Comparison of ENCODE assay signal across 16 cellular contexts in genomic region chr2:29075894-29076700, GRCh38. TPM values are rescaled to one million over a fixed set of nuclear protein-coding genes. Genes with fewer than 3 reads are reported as not detected.
DNase-seq lines count a peak whose midpoint lies in the region; ATAC-seq lines count a peak whose summit lies in the region.
"Had no signal": no experiment of that assay in that cellular context is flagged by ENCODE, and none has a peak within 500 bp of the region (broad histone marks: within the 10 kb centered on the region; RNA-seq: fewer than 3 reads in every experiment).

No MANE protein-coding gene starts in this region.

- no peak overlapping the region for H3K4me3 ChIP-seq in HAP-1
- no peak overlapping the region for H3K4me3 ChIP-seq in effector memory CD4-positive, alpha-beta T cell (ENCODE audit: insufficient read depth, low read depth, low read length, poor library complexity, severe bottlenecking)
- H3K4me3 ChIP-seq: cardiac muscle cell, uterus had no signal

- H3K4me1 ChIP-seq in HAP-1, result no peaks in the 10 kb centered on the region
- H3K4me1 ChIP-seq in effector memory CD4-positive, alpha-beta T cell (ENCODE audit: control insufficient read depth, insufficient read depth, low read length, poor library complexity, severe bottlenecking), result no peaks in the 10 kb centered on the region
- H3K4me1 ChIP-seq: uterus had no signal

- ATAC-seq in GM21360 (IDR thresholded peaks at IDR 0.05; ENCODE audit: unreplicated experiment), result no peak
- ATAC-seq: left colon, natural killer cell had no signal

- no peak overlapping the region for H3K27ac ChIP-seq in effector memory CD4-positive, alpha-beta T cell (ENCODE audit: insufficient read depth, low read length, poor library complexity, severe bottlenecking)
- H3K27ac ChIP-seq: uterus had no signal

- peaks cover 6% of the 10 kb centered on the region; the same call in 1 of the 2 replicates for H3K9me3 ChIP-seq in HAP-1
- no peaks in the 10 kb centered on the region for H3K9me3 ChIP-seq in effector memory CD4-positive, alpha-beta T cell (ENCODE audit: control insufficient read depth, low read length)
- H3K9me3 ChIP-seq: uterus had no signal

- no peaks in the 10 kb centered on the region for H3K36me3 ChIP-seq in HAP-1 (replicated peaks)
- H3K36me3 ChIP-seq in effector memory CD4-positive, alpha-beta T cell (ENCODE audit: control insufficient read depth, insufficient read depth, low read length), result no peaks in the 10 kb centered on the region
- H3K36me3 ChIP-seq: cardiac muscle cell, uterus had no signal

- DNase-seq in Ammon's horn (ENCODE audit: low spot score) (peak; percentile 95), RPMI7951 (ENCODE audit: low read depth) (peak; percentile 86), epidermal melanocyte (ENCODE audit: insufficient read length, low spot score) (peak; percentile 65), nucleus accumbens (lab: John Stamatoyannopoulos, UW) (peak in 49 of 56 donors; percentile 30 to 91 (median 76)), HAP-1 (ENCODE audit: low spot score in 2 of 2) (no peak), NCI-H2107 treated with DMSO at 0.1 percent for 48 hours (lab: John Stamatoyannopoulos, UW; ENCODE audit: unreplicated experiment) (no peak)
- no peak for DNase-seq in effector memory CD4-positive, alpha-beta T cell
- DNase-seq: activated CD4-positive, alpha-beta T cell treated with anti-CD3 and anti-CD28 coated beads for 1 hour; left colon; natural killer cell; NCI-H2081; NK-92 treated with Interleukin-12 subunit alpha and Interleukin-12 subunit beta, amount 100 ng/mL, for 24 hours; uterus had no signal

- H3K27me3 ChIP-seq in HAP-1 (ENCODE audit: low read depth), result no peaks in the 10 kb centered on the region
- no peaks in the 10 kb centered on the region for H3K27me3 ChIP-seq in effector memory CD4-positive, alpha-beta T cell (replicated peaks; ENCODE audit: control insufficient read depth, insufficient read depth, low read length, poor library complexity, severe bottlenecking)
- H3K27me3 ChIP-seq: cardiac muscle cell, uterus had no signal

- in situ Hi-C loops in HAP-1 (cut with MboI; ENCODE audit: low sequenced_read_pairs), result no loop called here

RNA-seq across cellular contexts. Expression of gene PCARE, which starts 1.8 kb away (rescaled TPM):
- not detected in 2 replicates for total RNA-seq in RPMI7951 (2014; rRNA removed; shearing (Covaris generic))
- total RNA-seq: Daoy, left colon, natural killer cell, uterus had no signal

RNA-seq across cellular contexts. Expression of gene CLIP4, which starts 39.1 kb away (rescaled TPM):
- 38.0 and 40.3 TPM in 2 replicates for total RNA-seq in RPMI7951 (2014; rRNA removed; shearing (Covaris generic))

Comparison
In these comparisons a context has a peak if more than half of its experiments do, and no peak if none do; other contexts are left out.
1. DNase-seq: peak in Ammon's horn (single experiment), RPMI7951 (single experiment), epidermal melanocyte (single experiment) and nucleus accumbens (49 of 56); none in HAP-1 (0 of 2), NCI-H2107 treated with DMSO at 0.1 percent for 48 hours (single experiment) and effector memory CD4-positive, alpha-beta T cell (0 of 3).